In genomic region chr3:98806583-98806982, GRCh38 we compare ENCODE assay signal across 1 cellular context.
TF ChIP-seq lines count a peak whose summit lies in the region.

No MANE protein-coding gene starts in this region.

TF ChIP-seq in SK-N-SH treated with all-trans-retinoic acid at 6 μM for 48 hours, 23 proteins besides CTCF, POLR2A, EP300 and RAD21 (continued from another document):
- TF ChIP-seq TSHZ2 (CRISPR knock-in tag; IDR thresholded peaks at IDR 0.05) (no peak), ZC3H10 (CRISPR knock-in tag; IDR thresholded peaks at IDR 0.05) (no peak), ESRRG (CRISPR knock-in tag; IDR thresholded peaks at IDR 0.05) (no peak), CSRNP3 (CRISPR knock-in tag; IDR thresholded peaks at IDR 0.05) (no peak), CSDC2 (CRISPR knock-in tag; IDR thresholded peaks at IDR 0.05) (no peak), ZFP30 (CRISPR knock-in tag; IDR thresholded peaks at IDR 0.05) (no peak), PATZ1 (CRISPR knock-in tag; IDR thresholded peaks at IDR 0.05; ENCODE audit: borderline replicate concordance) (no peak), ZFP3 (CRISPR knock-in tag; IDR thresholded peaks at IDR 0.05) (no peak), ZNF8 (CRISPR knock-in tag; IDR thresholded peaks at IDR 0.05) (no peak)
